ENCODE assay signal across 8 cellular contexts in the genomic region with DNA sequence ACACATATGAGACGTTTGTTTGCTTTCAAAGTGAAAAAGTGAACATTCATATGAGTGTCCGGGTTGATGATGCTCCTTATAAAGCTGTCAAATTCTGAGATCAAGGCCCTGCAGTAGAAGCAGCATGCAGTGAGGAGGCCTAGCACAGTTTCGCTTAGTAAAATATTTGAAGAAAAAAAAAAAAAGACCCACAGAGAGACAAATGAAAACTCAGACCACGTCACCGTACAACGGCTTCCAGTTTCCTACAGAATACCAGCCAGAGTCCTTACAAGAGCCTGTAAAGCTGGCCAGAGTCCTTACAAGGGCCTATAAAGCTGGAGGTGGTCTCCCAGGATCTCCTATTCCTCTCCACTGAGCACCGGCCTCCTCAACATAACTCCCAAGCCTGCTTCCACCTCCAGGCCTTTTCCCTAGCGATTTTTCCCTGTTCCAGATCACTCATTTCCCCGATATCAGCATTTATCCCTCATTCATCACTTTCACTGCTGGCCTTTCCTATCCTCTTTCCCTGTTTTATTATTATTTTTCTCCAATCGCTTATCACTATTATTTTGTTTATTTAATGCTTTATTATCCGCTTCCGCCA.
DNase-seq lines count a peak whose midpoint lies in the region; ATAC-seq and TF ChIP-seq lines count a peak whose summit lies in the region.

No MANE protein-coding gene starts in this region.

- peaks cover 31% of the 10 kb centered on the region for H3K79me2 ChIP-seq in ACC112 (ENCODE audit: control insufficient read depth, insufficient read depth, low read length, unreplicated experiment)

- peaks cover 16% of the 10 kb centered on the region for H3K4me1 ChIP-seq in ACC112 (ENCODE audit: control insufficient read depth, insufficient read depth, low read length, unreplicated experiment)

- DNase-seq in NCI-H345 (lab: John Stamatoyannopoulos, UW) (peak; percentile 32), glomerular visceral epithelial cell (ENCODE audit: extremely low spot score) (peak; percentile 54), putamen (ENCODE audit: low spot score) (peak; percentile 50), epidermal melanocyte (ENCODE audit: insufficient read length, low spot score) (no peak)
- peak; percentile 43 for DNase-seq in activated naive CD4-positive, alpha-beta T cell treated with anti-CD3 and anti-CD28 coated beads, Interleukin-2, amount 50 U/mL, for 16 hours

- peak overlapping the region; percentile 95 for H3K27ac ChIP-seq in ACC112 (ENCODE audit: low read depth, low read length)

- H2AFZ ChIP-seq in ACC112 (ENCODE audit: low read length, unreplicated experiment), result peak overlapping the region; percentile 91

- H3K4me3 ChIP-seq in ACC112 (ENCODE audit: low read depth, low read length) (peak overlapping the region; percentile 89), GM12875 (ENCODE audit: low read depth, low read length) (peak overlapping the region; percentile 1)

- ATAC-seq in GM18517 (IDR thresholded peaks at IDR 0.05; ENCODE audit: unreplicated experiment), result no peak

- H3K27me3 ChIP-seq in ACC112 (ENCODE audit: insufficient read depth, low read length), result no peaks in the 10 kb centered on the region

- H3K36me3 ChIP-seq in ACC112 (ENCODE audit: insufficient read depth, low read length), result no peaks in the 10 kb centered on the region

- TF ChIP-seq CTCF in GM12875 (IDR thresholded peaks at IDR 0.05; ENCODE audit: borderline replicate concordance, insufficient read depth, low read depth, low read length), result no peak
